26 cellular contexts compared by ENCODE assay signal in genomic region chr13:81058211-81058915, GRCh38.
A peak's percentile ranks its signal among the peaks of the same experiment; 100 is the strongest.
DNase-seq lines count a peak whose midpoint lies in the region; ATAC-seq and TF ChIP-seq lines count a peak whose summit lies in the region.
"Had no signal": no experiment of that assay in that cellular context is flagged by ENCODE, and none has a peak within 500 bp of the region (broad histone marks: within the 10 kb centered on the region; RNA-seq: fewer than 3 reads in every experiment).

No MANE protein-coding gene starts in this region.

- intact Hi-C loops in PC-3 (cut with micrococcal nuclease) (loop anchor here (10.0 kb wide), 1 partner anchor 84 kb away; no protein-coding TSS in a partner anchor), mammary epithelial cell (cut with micrococcal nuclease) (no loop called here)

- H3K79me2 ChIP-seq in PC-3 (ENCODE audit: low read length) (no peaks in the 10 kb centered on the region), mammary epithelial cell (ENCODE audit: insufficient read depth, low read length) (no peaks in the 10 kb centered on the region)

- H3K9ac ChIP-seq in PC-3 (ENCODE audit: low read length) (no peak overlapping the region), mammary epithelial cell (ENCODE audit: insufficient read depth, low read length) (no peak overlapping the region)
- H3K9ac ChIP-seq: BLaER1 treated with 17β-estradiol and CSF1 and Interleukin-3, amounts not matched to agents 10 nM and 100 nM; KMS-11; SK-N-SH had no signal

- no peak overlapping the region for H3K27ac Mint-ChIP-seq in activated T-helper 17 cell treated with anti-CD3 and anti-CD28 coated beads, Interleukin-2, amount 50 U/mL, for 72 hours
- H3K27ac Mint-ChIP-seq: CD4-positive, alpha-beta T cell; IgD-negative memory B cell had no signal

- no peaks in the 10 kb centered on the region for H3K9me2 ChIP-seq in PC-3 (replicated peaks; ENCODE audit: low read length)
- H3K9me2 ChIP-seq: SK-N-SH had no signal

- H3K4me3 ChIP-seq in PC-3 (ENCODE audit: low read length) = no peak overlapping the region
- no peak overlapping the region for H3K4me3 ChIP-seq in mammary epithelial cell (replicated peaks in 1 of 3; ENCODE audit: insufficient read depth in 1 of 3, low read depth in 2 of 3, low read length in 3 of 3)
- no peak overlapping the region for H3K4me3 ChIP-seq in epithelial cell of esophagus (ENCODE audit: low read length)
- H3K4me3 ChIP-seq: A549; BLaER1 treated with 17β-estradiol and CSF1 and Interleukin-3, amounts not matched to agents 10 nM and 100 nM had no signal

- no peaks in the 10 kb centered on the region for H3K27me3 Mint-ChIP-seq in activated T-helper 17 cell treated with anti-CD3 and anti-CD28 coated beads, Interleukin-2, amount 50 U/mL, for 72 hours
- H3K27me3 Mint-ChIP-seq: CD4-positive, alpha-beta T cell; IgD-negative memory B cell had no signal

- 0% methylated on average over 2 of the region's 3 CpGs for WGBS in mammary epithelial cell (ENCODE audit: low coverage, missing lambda C conversion rate)

- no TSS peak for BruUV-seq in PC-3 (replicated peaks; lab: Mats Ljungman, UMichigan)
- BruUV-seq in mammary epithelial cell (replicated peaks; lab: Mats Ljungman, UMichigan) = TSS peak; percentile 86

- in situ Hi-C loops in mammary epithelial cell (cut with MboI; ENCODE audit: low sequenced_read_pairs in 2 of 2) = loop anchor here in 1 of 2 donors (25.0 kb wide), 1 partner anchor 429 kb away; no protein-coding TSS in a partner anchor

- DNase-seq in PC-3 = peak; percentile 1
- peak; percentile 66 for DNase-seq in mammary epithelial cell
- peak; percentile 30 for DNase-seq in epithelial cell of esophagus (ENCODE audit: low read depth)
- DNase-seq in kidney tubule cell (ENCODE audit: low spot score) = peak; percentile 4
- no peak for DNase-seq in DMS153 (lab: John Stamatoyannopoulos, UW)
- DNase-seq: AML-193; CD4-positive, alpha-beta T cell; DMS53; EL; GDM1; NCI-H1048; NCI-H1417; NCI-H1694; NCI-H2029 treated with DMSO at 0.1 percent for 48 hours; NCI-H446 treated with DMSO at 0.1 percent for 48 hours; NCI-H526; NCI-H82; SIG-M5; SK-N-SH had no signal

- 0 out of 2 replicates have a peak overlapping the region, but pooled peaks have one; percentile 6 for H3K27ac ChIP-seq in PC-3 (ENCODE audit: low read length)
- peak overlapping the region; percentile 70 for H3K27ac ChIP-seq in mammary epithelial cell (ENCODE audit: insufficient read depth, low read depth, low read length)
- H3K27ac ChIP-seq: A549; BLaER1 treated with 17β-estradiol and CSF1 and Interleukin-3, amounts not matched to agents 10 nM and 100 nM; KMS-11 had no signal

- H3F3A ChIP-seq in PC-3 (ENCODE audit: low read length, unreplicated experiment) = no peaks in the 10 kb centered on the region

- CTCF ChIA-PET in PC-3 (lab: Charles Lee) = no interaction called here
- CTCF ChIA-PET in mammary epithelial cell (lab: Charles Lee; ENCODE audit: low non-redundant PET) = no interaction called here

- ATAC-seq in PC-3 (peak; percentile 34), GM18909 (IDR thresholded peaks at IDR 0.05; ENCODE audit: poor library complexity, unreplicated experiment) (no peak)
- ATAC-seq in activated T-helper 17 cell treated with anti-CD3 and anti-CD28 coated beads, Interleukin-2, amount 50 U/mL, for 72 hours (replicated peaks) = no peak
- ATAC-seq: A549, Panc1 had no signal

- POLR2A ChIA-PET in PC-3 (lab: Charles Lee; ENCODE audit: unreplicated experiment) = no interaction called here

- H3K4me1 Mint-ChIP-seq in activated T-helper 17 cell treated with anti-CD3 and anti-CD28 coated beads, Interleukin-2, amount 50 U/mL, for 72 hours = no peaks in the 10 kb centered on the region
- H3K4me1 Mint-ChIP-seq: IgD-negative memory B cell had no signal

- no peaks in the 10 kb centered on the region for H3K27me3 ChIP-seq in PC-3 (ENCODE audit: low read length)
- no peaks in the 10 kb centered on the region for H3K27me3 ChIP-seq in mammary epithelial cell (ENCODE audit: insufficient read depth, low read length)
- H3K27me3 ChIP-seq: BLaER1 treated with 17β-estradiol and CSF1 and Interleukin-3, amounts not matched to agents 10 nM and 100 nM had no signal

- no peak overlapping the region for H2AFZ ChIP-seq in PC-3 (ENCODE audit: low read length)
- peak overlapping the region; percentile 63 for H2AFZ ChIP-seq in mammary epithelial cell (ENCODE audit: low read depth, low read length)

- H3K36me3 Mint-ChIP-seq in activated T-helper 17 cell treated with anti-CD3 and anti-CD28 coated beads, Interleukin-2, amount 50 U/mL, for 72 hours (ENCODE audit: low read depth) = no peaks in the 10 kb centered on the region
- H3K36me3 Mint-ChIP-seq: IgD-negative memory B cell had no signal

- TF ChIP-seq CTCF in PC-3 (conservative IDR thresholded peaks at IDR 0.05; ENCODE audit: low read depth, low read length) (no peak), mammary epithelial cell (conservative IDR thresholded peaks at IDR 0.05 in 1 of 2, IDR thresholded peaks at IDR 0.05 in 1 of 2; ENCODE audit: extremely low read depth in 1 of 2, insufficient read depth in 1 of 2, low read depth in 1 of 2, low read length in 2 of 2) (no peak), epithelial cell of esophagus (IDR thresholded peaks at IDR 0.05; ENCODE audit: insufficient read depth, low read depth, low read length, missing control alignments) (no peak)

- peaks cover 3% of the 10 kb centered on the region for H3K9me3 Mint-ChIP-seq in activated T-helper 17 cell treated with anti-CD3 and anti-CD28 coated beads, Interleukin-2, amount 50 U/mL, for 72 hours

- H3K4me3 Mint-ChIP-seq in activated T-helper 17 cell treated with anti-CD3 and anti-CD28 coated beads, Interleukin-2, amount 50 U/mL, for 72 hours = no peak overlapping the region
- H3K4me3 Mint-ChIP-seq: CD4-positive, alpha-beta T cell; IgD-negative memory B cell had no signal

- H3K4me1 ChIP-seq in PC-3 (ENCODE audit: insufficient read depth, low read length) = peaks cover 18% of the 10 kb centered on the region
- H3K4me1 ChIP-seq in mammary epithelial cell (ENCODE audit: insufficient read depth, low read length) = peaks cover 23% of the 10 kb centered on the region
- H3K4me1 ChIP-seq: A549; BLaER1 treated with 17β-estradiol and CSF1 and Interleukin-3, amounts not matched to agents 10 nM and 100 nM had no signal

- no peaks in the 10 kb centered on the region for H3K9me3 ChIP-seq in PC-3 (ENCODE audit: low read length)
- no peaks in the 10 kb centered on the region for H3K9me3 ChIP-seq in mammary epithelial cell (replicated peaks; ENCODE audit: insufficient read depth, low read length)
- H3K9me3 ChIP-seq: A549; BLaER1 treated with 17β-estradiol and CSF1 and Interleukin-3, amounts not matched to agents 10 nM and 100 nM; SK-N-SH had no signal

- no peak overlapping the region for H3K4me2 ChIP-seq in PC-3 (ENCODE audit: low read length)
- H3K4me2 ChIP-seq in mammary epithelial cell (ENCODE audit: insufficient read depth, low read depth, low read length) = peak overlapping the region; percentile 70
- H3K4me2 ChIP-seq: A549; BLaER1 treated with 17β-estradiol and CSF1 and Interleukin-3, amounts not matched to agents 10 nM and 100 nM; KMS-11; SK-N-SH had no signal

- H3K36me3 ChIP-seq in PC-3 (ENCODE audit: low read depth, low read length) (no peaks in the 10 kb centered on the region), mammary epithelial cell (ENCODE audit: insufficient read depth, low read length) (no peaks in the 10 kb centered on the region)
- H3K36me3 ChIP-seq: BLaER1 treated with 17β-estradiol and CSF1 and Interleukin-3, amounts not matched to agents 10 nM and 100 nM had no signal

- H4K20me1 ChIP-seq in PC-3 (ENCODE audit: low read length) (no peaks in the 10 kb centered on the region), mammary epithelial cell (ENCODE audit: insufficient read depth, low read length) (no peaks in the 10 kb centered on the region)
- H4K20me1 ChIP-seq: BLaER1 treated with 17β-estradiol and CSF1 and Interleukin-3, amounts not matched to agents 10 nM and 100 nM had no signal

- dilution Hi-C loops in mammary epithelial cell (cut with HindIII; ENCODE audit: low sequenced_read_pairs) = no loop called here
